ENCODE assay signal across 26 cellular contexts in the genomic region with DNA sequence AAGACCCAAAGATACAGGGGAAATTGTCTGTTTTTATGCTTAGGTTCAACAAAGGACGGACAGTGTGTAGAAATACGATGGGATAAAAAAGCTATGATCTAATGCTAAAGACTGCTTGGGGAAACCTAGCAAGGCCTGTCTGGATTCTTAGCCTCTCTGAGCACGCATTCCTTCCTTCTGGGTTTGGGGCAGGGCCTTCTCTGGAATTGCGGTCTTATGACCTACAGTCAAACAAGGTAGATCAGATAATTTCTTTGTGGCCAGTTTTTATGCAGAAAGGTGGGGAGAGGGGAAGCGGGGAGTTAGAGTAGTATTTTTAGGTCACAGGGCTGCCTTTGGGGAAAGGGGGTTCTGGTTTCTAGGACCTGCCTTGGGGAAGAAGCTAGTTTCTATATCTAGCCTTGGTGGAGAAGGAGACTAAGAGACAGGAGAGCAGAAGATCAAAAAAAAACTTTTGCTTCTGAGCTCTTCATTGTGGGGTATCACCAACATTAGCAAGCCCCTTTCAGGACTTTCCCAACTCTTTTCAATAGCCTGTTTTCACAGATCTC. TPM values are rescaled to one million over a fixed set of nuclear protein-coding genes. Genes with fewer than 3 reads are reported as not detected.
DNase-seq lines count a peak whose midpoint lies in the region; ATAC-seq, FAIRE-seq and TF ChIP-seq lines count a peak whose summit lies in the region.
"Had no signal": no experiment of that assay in that cellular context is flagged by ENCODE, and none has a peak within 500 bp of the region (broad histone marks: within the 10 kb centered on the region; RNA-seq: fewer than 3 reads in every experiment).

No MANE protein-coding gene starts in this region.

- H3K4me1 ChIP-seq in liver (ENCODE audit: control insufficient read depth in 4 of 4, insufficient read depth in 4 of 4, low read length in 3 of 4), result peaks cover 5 to 50% (median 29%) of the 10 kb centered on the region in 4 donors
- peaks cover 11% of the 10 kb centered on the region for H3K4me1 ChIP-seq in HepG2 (ENCODE audit: insufficient read depth, low read length)
- H3K4me1 ChIP-seq in neural progenitor cell, result peaks cover 13% of the 10 kb centered on the region
- no peaks in the 10 kb centered on the region for H3K4me1 ChIP-seq in right atrium auricular region
- no peaks in the 10 kb centered on the region for H3K4me1 ChIP-seq in ascending aorta
- H3K4me1 ChIP-seq: pancreas had no signal

- no peak for TF ChIP-seq CTCF in liver (IDR thresholded peaks at IDR 0.05; ENCODE audit: low read depth, low read length, missing input control)
- TF ChIP-seq CTCF in HepG2 (CRISPR knock-in tag; IDR thresholded peaks at IDR 0.05), result no peak
- no peak for TF ChIP-seq CTCF in kidney epithelial cell (IDR thresholded peaks at IDR 0.05; ENCODE audit: insufficient read depth, low read length, poor library complexity, severe bottlenecking)
- no peak for TF ChIP-seq CTCF in neural progenitor cell (IDR thresholded peaks at IDR 0.05)
- TF ChIP-seq CTCF in right atrium auricular region (IDR thresholded peaks at IDR 0.05), result no peak
- no peak for TF ChIP-seq CTCF in ascending aorta (IDR thresholded peaks at IDR 0.05)

- no peak for FAIRE-seq in HepG2 (lab: Jason Lieb, UNC)
- FAIRE-seq: A204.1, GM12891, pancreas had no signal

- H3K36me3 ChIP-seq in liver (ENCODE audit: control insufficient read depth in 4 of 4, insufficient read depth in 3 of 4, low read depth in 1 of 4, low read length in 3 of 4) (no peaks in the 10 kb centered on the region), HepG2 (replicated peaks in 1 of 2; ENCODE audit: control insufficient read depth in 1 of 2, insufficient read depth in 2 of 2, low read length in 2 of 2) (no peaks in the 10 kb centered on the region), kidney epithelial cell (ENCODE audit: control insufficient read depth, insufficient read depth, low read length) (no peaks in the 10 kb centered on the region), neural progenitor cell (no peaks in the 10 kb centered on the region), right atrium auricular region (no peaks in the 10 kb centered on the region), ascending aorta (no peaks in the 10 kb centered on the region)
- H3K36me3 ChIP-seq: BLaER1, brain microvascular endothelial cell, pancreas had no signal

- H2AFZ ChIP-seq in HepG2 (ENCODE audit: low read length) (no peak overlapping the region), neural progenitor cell (replicated peaks) (no peak overlapping the region)

- H3K79me2 ChIP-seq in HepG2 (ENCODE audit: insufficient read depth, low read length), result no peaks in the 10 kb centered on the region
- no peaks in the 10 kb centered on the region for H3K79me2 ChIP-seq in neural progenitor cell (ENCODE audit: low read depth)

- TF ChIP-seq RAD21 in liver (IDR thresholded peaks at IDR 0.05) (no peak), HepG2 (CRISPR knock-in tag; IDR thresholded peaks at IDR 0.05) (no peak)

- BruUV-seq in HepG2 (replicated peaks; lab: Mats Ljungman, UMichigan), result no TSS peak

- no peak overlapping the region for H3K9ac ChIP-seq in liver (ENCODE audit: low read depth in 1 of 2, low read length in 2 of 2)
- H3K9ac ChIP-seq in HepG2 (ENCODE audit: insufficient read depth, low read depth, low read length), result no peak overlapping the region
- H3K9ac ChIP-seq in neural progenitor cell, result no peak overlapping the region
- H3K9ac ChIP-seq: BLaER1 had no signal

- H3K4me3 Mint-ChIP-seq in neural progenitor cell, result no peak overlapping the region
- H3K4me3 Mint-ChIP-seq: activated CD4-positive, alpha-beta memory T cell treated with anti-CD3 and anti-CD28 coated beads, Interleukin-2, amount 10 ng/mL, durations not matched to agents 7 days and 5 days; activated T-cell treated with anti-CD3 and anti-CD28 coated beads, Interleukin-2, amount 50 U/mL, for 4 hours; immature natural killer cell had no signal

- H3F3A ChIP-seq in neural progenitor cell (ENCODE audit: low read depth), result no peaks in the 10 kb centered on the region

- no peaks in the 10 kb centered on the region for H3K9me3 Mint-ChIP-seq in neural progenitor cell
- H3K9me3 Mint-ChIP-seq: activated CD4-positive, alpha-beta memory T cell treated with anti-CD3 and anti-CD28 coated beads, Interleukin-2, amount 10 ng/mL, durations not matched to agents 7 days and 5 days; activated T-cell treated with anti-CD3 and anti-CD28 coated beads, Interleukin-2, amount 50 U/mL, for 4 hours; immature natural killer cell had no signal

- H3K4me2 ChIP-seq in HepG2 (ENCODE audit: low read depth, low read length) (no peak overlapping the region), neural progenitor cell (no peak overlapping the region)
- H3K4me2 ChIP-seq: BLaER1 had no signal

- H3K27me3 ChIP-seq in liver (ENCODE audit: control insufficient read depth in 4 of 4, insufficient read depth in 4 of 4, low read length in 3 of 4) (no peaks in the 10 kb centered on the region), HepG2 (ENCODE audit: control insufficient read depth in 1 of 2, insufficient read depth in 2 of 2, low read length in 2 of 2) (peaks cover 1 to 5% of the 10 kb centered on the region in 2 experiments; a peak in 3 of 5 replicates), kidney epithelial cell (ENCODE audit: control insufficient read depth, insufficient read depth, low read length) (no peaks in the 10 kb centered on the region), neural progenitor cell (no peaks in the 10 kb centered on the region), right atrium auricular region (no peaks in the 10 kb centered on the region), ascending aorta (no peaks in the 10 kb centered on the region)
- H3K27me3 ChIP-seq: BLaER1, brain microvascular endothelial cell, dorsolateral prefrontal cortex, pancreas had no signal

- H3K27ac ChIP-seq in liver (ENCODE audit: low read depth in 1 of 2, low read length in 2 of 2), result peak overlapping the region; percentile 60 to 64
- no peak overlapping the region for H3K27ac ChIP-seq in HepG2 (ENCODE audit: extremely low read length, insufficient read depth, low read length)
- no peak overlapping the region for H3K27ac ChIP-seq in neural progenitor cell
- H3K27ac ChIP-seq in right atrium auricular region, result no peak overlapping the region
- H3K27ac ChIP-seq in ascending aorta, result no peak overlapping the region
- H3K27ac ChIP-seq: BLaER1, brain microvascular endothelial cell had no signal

- POLR2A ChIA-PET in HepG2 (lab: Yijun Ruan, JAX), result no interaction called here

- WGBS in liver, result 77% methylated on average over 5 of the region's 5 CpGs
- WGBS in HepG2 (ENCODE audit: low lambda C conversion rate), result 34% methylated on average over 5 of the region's 5 CpGs

- peaks cover 30% of the 10 kb centered on the region for H3K4me1 Mint-ChIP-seq in neural progenitor cell
- H3K4me1 Mint-ChIP-seq: activated CD4-positive, alpha-beta memory T cell treated with anti-CD3 and anti-CD28 coated beads, Interleukin-2, amount 10 ng/mL, durations not matched to agents 7 days and 5 days; immature natural killer cell had no signal

- CTCF ChIA-PET in HepG2 (lab: Yijun Ruan, JAX; ENCODE audit: low intra/inter-chr PET ratio, low total read pairs), result no interaction called here

- TF ChIP-seq EP300 in HepG2 (IDR thresholded peaks at IDR 0.05; ENCODE audit: low read depth in 2 of 2, low read length in 2 of 2) (no peak), HepG2 (CRISPR knock-in tag; IDR thresholded peaks at IDR 0.05; ENCODE audit: borderline replicate concordance) (no peak)

- H3K9me3 ChIP-seq in liver (ENCODE audit: control insufficient read depth in 4 of 4, low read length in 3 of 4) (no peaks in the 10 kb centered on the region), HepG2 (ENCODE audit: low read length) (no peaks in the 10 kb centered on the region), neural progenitor cell (ENCODE audit: low read depth) (no peaks in the 10 kb centered on the region), right atrium auricular region (no peaks in the 10 kb centered on the region), ascending aorta (no peaks in the 10 kb centered on the region)
- H3K9me3 ChIP-seq: BLaER1, pancreas had no signal

- no peaks in the 10 kb centered on the region for H4K20me1 ChIP-seq in HepG2 (ENCODE audit: insufficient read depth, low read length)
- no peaks in the 10 kb centered on the region for H4K20me1 ChIP-seq in neural progenitor cell (ENCODE audit: low read depth)
- H4K20me1 ChIP-seq: BLaER1 had no signal

- DNase-seq in HepG2 (ENCODE audit: low spot score) (no peak), kidney epithelial cell (ENCODE audit: low read depth) (peak; percentile 77), neural progenitor cell (ENCODE audit: low spot score) (no peak), right atrium auricular region (ENCODE audit: low spot score) (no peak), ascending aorta (ENCODE audit: low spot score in 2 of 2) (no peak), dedifferentiated amniotic fluid mesenchymal stem cell (ENCODE audit: extremely low spot score) (no peak)
- DNase-seq in stimulated activated CD4-positive, alpha-beta T cell treated with anti-CD3 and anti-CD28 coated beads, Interleukin-12 subunit alpha, Interleukin-12 subunit beta, amount 100 ng/mL, for 4 hours, result no peak
- DNase-seq: activated CD4-positive, alpha-beta memory T cell treated with anti-CD3 and anti-CD28 coated beads, Interleukin-2, amount 10 ng/mL, durations not matched to agents 7 days and 5 days; activated naive CD4-positive, alpha-beta T cell treated with anti-CD3 and anti-CD28 coated beads, Interleukin-2, amount 50 U/mL, for 16 hours; activated T-cell treated with anti-CD3 and anti-CD28 coated beads, Interleukin-2, amount 50 U/mL, for 4 hours; brain microvascular endothelial cell; DMS 273 treated with DMSO at 0.1 percent for 48 hours; GF-D8; glutamatergic neuron; HCEC 1CT; immature natural killer cell; MV-4-11; pancreas; stimulated activated CD4-positive, alpha-beta T cell treated with anti-CD3 and anti-CD28 coated beads, Interleukin-4, amount 100 ng/mL, for 24 hours; substantia nigra had no signal

- in situ Hi-C loops in HepG2 (cut with HindIII; ENCODE audit: extremely low pct_ligation_motif_present, low pct_unique_long_range_greater_than_20kb), result no loop called here

- peaks cover 2% of the 10 kb centered on the region for H3K27me3 Mint-ChIP-seq in neural progenitor cell (ENCODE audit: insufficient read depth, low read depth)

- ATAC-seq in HepG2, result no peak
- ATAC-seq: activated T-cell treated with anti-CD3 and anti-CD28 coated beads, Interleukin-2, amount 50 U/mL, for 4 hours had no signal

- intact Hi-C loops in HepG2 (cut with micrococcal nuclease; ENCODE audit: unreplicated experiment), result no loop called here
- intact Hi-C loops in ascending aorta (cut with DNase I), result no loop called here

- H3K36me3 Mint-ChIP-seq in neural progenitor cell, result no peaks in the 10 kb centered on the region
- H3K36me3 Mint-ChIP-seq: immature natural killer cell had no signal

- peak overlapping the region; percentile 0 for H3K27ac Mint-ChIP-seq in neural progenitor cell
- H3K27ac Mint-ChIP-seq: activated CD4-positive, alpha-beta memory T cell treated with anti-CD3 and anti-CD28 coated beads, Interleukin-2, amount 10 ng/mL, durations not matched to agents 7 days and 5 days had no signal

- H3K4me3 ChIP-seq in liver (ENCODE audit: low read depth in 1 of 3, low read length in 3 of 3) (no peak overlapping the region), HepG2 (replicated peaks in 1 of 3; ENCODE audit: insufficient read depth in 1 of 3, low read depth in 2 of 3, low read length in 3 of 3) (no peak overlapping the region), kidney epithelial cell (ENCODE audit: low read depth, low read length) (no peak overlapping the region), neural progenitor cell (no peak overlapping the region), right atrium auricular region (no peak overlapping the region), ascending aorta (no peak overlapping the region)
- H3K4me3 ChIP-seq: BLaER1, dorsolateral prefrontal cortex, pancreas had no signal

- TF ChIP-seq POLR2A in HepG2 (IDR thresholded peaks at IDR 0.05; ENCODE audit: insufficient read depth in 1 of 2, low read depth in 2 of 2, low read length in 2 of 2), result no peak

RNA-seq across cellular contexts. Expression of gene LIPC, which starts 39.1 kb away (rescaled TPM):
- 100 to 1,000 TPM; 136 to 268 TPM for total RNA-seq in liver
- 100 to 1,000 TPM in 1 of 2 donors, 10 to 100 TPM in 1; 60.1 to 126 TPM for polyA plus RNA-seq in liver
- total RNA-seq in HepG2 (2016; rRNA removed; fragmentation: Illumina TruSeq; extraction: Trizol), result 15.0 and 26.0 TPM in 2 replicates
- total RNA-seq in HepG2 (2016; cell fraction: cytosol; rRNA removed; fragmentation: Illumina TruSeq; extraction: Trizol; ENCODE audit: low read depth), result 3.6 and 5.6 TPM in 2 replicates
- total RNA-seq in HepG2 (2016; cell fraction: insoluble cytoplasmic fraction; rRNA removed; fragmentation: Illumina TruSeq; extraction: Trizol), result 14.4 and 27.2 TPM in 2 replicates
- total RNA-seq in HepG2 (2016; cell fraction: membrane; rRNA removed; fragmentation: Illumina TruSeq; extraction: Trizol), result 9.5 and 11.4 TPM in 2 replicates
- total RNA-seq in HepG2 (2016; cell fraction: nucleus; rRNA removed; fragmentation: Illumina TruSeq; extraction: Trizol), result 31.9 and 35.6 TPM in 2 replicates
- 38.0 and 46.9 TPM in 2 replicates for polyA plus RNA-seq in HepG2 (2011; rRNA removed)
- 32.6 and 40.5 TPM in 2 replicates for polyA plus RNA-seq in HepG2 (2011; cell fraction: cytosol; rRNA removed)
- 25.6 and 27.7 TPM in 2 replicates for polyA plus RNA-seq in HepG2 (2011; cell fraction: nucleus; rRNA removed)
- polyA plus RNA-seq in HepG2 (2012), result 28.9 and 34.2 TPM in 2 replicates
- polyA plus RNA-seq in HepG2 (2016; cell fraction: cytosol; fragmentation: Illumina TruSeq; extraction: Trizol; ENCODE audit: low read depth), result 9.2 and 9.9 TPM in 2 replicates
- polyA plus RNA-seq in HepG2 (2016; cell fraction: insoluble cytoplasmic fraction; fragmentation: Illumina TruSeq; extraction: Trizol; ENCODE audit: low read depth), result 20.8 and 21.9 TPM in 2 replicates
- polyA plus RNA-seq in HepG2 (2016; cell fraction: membrane; fragmentation: Illumina TruSeq; extraction: Trizol; ENCODE audit: low read depth), result 13.3 and 17.3 TPM in 2 replicates
- 46.6 and 49.7 TPM in 2 replicates for polyA plus RNA-seq in HepG2 (2016; cell fraction: nucleus; fragmentation: Illumina TruSeq; extraction: Trizol; ENCODE audit: insufficient read depth, low read depth)
- 66.7 TPM in 1 of 2 replicates, not detected in the other for polyA minus RNA-seq in HepG2 (2011; rRNA and poly(A)+ RNA removed; ENCODE audit: low replicate concordance)
- polyA minus RNA-seq in HepG2 (2011; cell fraction: cytosol; rRNA and poly(A)+ RNA removed), result 17.8 and 19.8 TPM in 2 replicates
- 21.2 and 25.1 TPM in 2 replicates for polyA minus RNA-seq in HepG2 (2011; cell fraction: nucleus; rRNA and poly(A)+ RNA removed)
- 1.1 and 1.3 TPM in 2 replicates for total RNA-seq in kidney epithelial cell
- not detected in 2 replicates for total RNA-seq in neural progenitor cell (ENCODE audit: low replicate concordance)
- total RNA-seq in right atrium auricular region, result under 1 TPM; 0.52 to 0.59 TPM
- not detected for total RNA-seq in ascending aorta
- total RNA-seq: esophagus mucosa had no signal

Comparison
In these comparisons a context has a peak if more than half of its experiments do, and no peak if none do; other contexts are left out.
1. H3K27ac ChIP-seq: peak in liver (2 of 2); none in HepG2 (single experiment), neural progenitor cell (single experiment), right atrium auricular region (0 of 2) and ascending aorta (0 of 2).